ENCODE assay signal across 10 cellular contexts in genomic region chr12:69987453-69988102, GRCh38.
DNase-seq lines count a peak whose midpoint lies in the region; ATAC-seq and TF ChIP-seq lines count a peak whose summit lies in the region.
"Had no signal": no experiment of that assay in that cellular context is flagged by ENCODE, and none has a peak within 500 bp of the region (broad histone marks: within the 10 kb centered on the region; RNA-seq: fewer than 3 reads in every experiment).

No MANE protein-coding gene starts in this region.

- intact Hi-C loops in right cardiac atrium (cut with DNase I) (no loop called here), spleen (cut with DNase I; ENCODE audit: low total_unique reads) (no loop called here), dorsolateral prefrontal cortex (cut with DNase I) (no loop called here)

- no peaks in the 10 kb centered on the region for H3F3A ChIP-seq in neural progenitor cell (ENCODE audit: low read depth)

- H3K27me3 ChIP-seq in right cardiac atrium (ENCODE audit: control insufficient read depth, insufficient read depth): no peaks in the 10 kb centered on the region
- no peaks in the 10 kb centered on the region for H3K27me3 ChIP-seq in spleen (replicated peaks in 1 of 7)
- no peaks in the 10 kb centered on the region for H3K27me3 ChIP-seq in neural progenitor cell
- no peaks in the 10 kb centered on the region for H3K27me3 ChIP-seq in dorsolateral prefrontal cortex

- H3K4me1 ChIP-seq in right cardiac atrium (ENCODE audit: control insufficient read depth, insufficient read depth, low read length) (peaks cover 7% of the 10 kb centered on the region), spleen (peaks cover 0 to 15% (median 0%) of the 10 kb centered on the region in 6 donors), neural progenitor cell (no peaks in the 10 kb centered on the region)

- no peak overlapping the region for H3K4me3 Mint-ChIP-seq in neural progenitor cell
- H3K4me3 Mint-ChIP-seq: activated naive CD4-positive, alpha-beta T cell treated with anti-CD3 and anti-CD28 coated beads, Interleukin-2, amount 10 ng/mL, durations not matched to agents 7 days and 5 days had no signal

- H3K36me3 ChIP-seq in spleen: no peaks in the 10 kb centered on the region
- no peaks in the 10 kb centered on the region for H3K36me3 ChIP-seq in neural progenitor cell

- H3K9me3 ChIP-seq in right cardiac atrium (ENCODE audit: control insufficient read depth, low read length) (no peaks in the 10 kb centered on the region), spleen (no peaks in the 10 kb centered on the region), neural progenitor cell (ENCODE audit: low read depth) (no peaks in the 10 kb centered on the region)

- no peaks in the 10 kb centered on the region for H3K36me3 Mint-ChIP-seq in neural progenitor cell
- H3K36me3 Mint-ChIP-seq: activated naive CD4-positive, alpha-beta T cell treated with anti-CD3 and anti-CD28 coated beads, Interleukin-2, amount 10 ng/mL, durations not matched to agents 7 days and 5 days had no signal

- H2AFZ ChIP-seq in neural progenitor cell (replicated peaks): no peak overlapping the region

- H3K9me3 Mint-ChIP-seq in neural progenitor cell: no peaks in the 10 kb centered on the region
- H3K9me3 Mint-ChIP-seq: activated naive CD4-positive, alpha-beta T cell treated with anti-CD3 and anti-CD28 coated beads, Interleukin-2, amount 10 ng/mL, durations not matched to agents 7 days and 5 days had no signal

- no peak overlapping the region for H3K4me3 ChIP-seq in right cardiac atrium (ENCODE audit: low read length)
- H3K4me3 ChIP-seq in spleen: no peak overlapping the region
- no peak overlapping the region for H3K4me3 ChIP-seq in neural progenitor cell
- peak overlapping the region in 1 of 59 donors; percentile 21 for H3K4me3 ChIP-seq in dorsolateral prefrontal cortex

- no peak overlapping the region for H3K4me2 ChIP-seq in neural progenitor cell

- H3K9ac ChIP-seq in neural progenitor cell: no peak overlapping the region

- DNase-seq in HK-2 (ENCODE audit: unreplicated experiment): peak; percentile 29
- DNase-seq in amniotic stem cell (lab: John Stamatoyannopoulos, UW): peak; percentile 88
- DNase-seq in right cardiac atrium: no peak
- DNase-seq in spleen: no peak
- no peak for DNase-seq in COLO668 (lab: John Stamatoyannopoulos, UW; ENCODE audit: unreplicated experiment)
- DNase-seq in neural progenitor cell (ENCODE audit: low spot score): no peak
- DNase-seq in dorsolateral prefrontal cortex: no peak
- DNase-seq: activated naive CD4-positive, alpha-beta T cell treated with anti-CD3 and anti-CD28 coated beads, Interleukin-2, amount 10 ng/mL, durations not matched to agents 7 days and 5 days had no signal

- no peaks in the 10 kb centered on the region for H4K20me1 ChIP-seq in neural progenitor cell (ENCODE audit: low read depth)

- no peaks in the 10 kb centered on the region for H3K79me2 ChIP-seq in neural progenitor cell (ENCODE audit: low read depth)

- H3K27me3 Mint-ChIP-seq in neural progenitor cell (ENCODE audit: insufficient read depth, low read depth): no peaks in the 10 kb centered on the region
- H3K27me3 Mint-ChIP-seq: activated naive CD4-positive, alpha-beta T cell treated with anti-CD3 and anti-CD28 coated beads, Interleukin-2, amount 10 ng/mL, durations not matched to agents 7 days and 5 days had no signal

- peak; percentile 88 to 93 for ATAC-seq in right cardiac atrium
- ATAC-seq in GM18502 (IDR thresholded peaks at IDR 0.05; ENCODE audit: poor library complexity, unreplicated experiment): no peak

- no peak overlapping the region for H3K27ac Mint-ChIP-seq in neural progenitor cell
- H3K27ac Mint-ChIP-seq: activated naive CD4-positive, alpha-beta T cell treated with anti-CD3 and anti-CD28 coated beads, Interleukin-2, amount 10 ng/mL, durations not matched to agents 7 days and 5 days had no signal

- no peak for TF ChIP-seq CTCF in spleen (IDR thresholded peaks at IDR 0.05 in 8 of 11, conservative IDR thresholded peaks at IDR 0.05 in 3 of 11)
- no peak for TF ChIP-seq CTCF in neural progenitor cell (IDR thresholded peaks at IDR 0.05)
- no peak for TF ChIP-seq CTCF in dorsolateral prefrontal cortex (IDR thresholded peaks at IDR 0.05 in 54 of 56, conservative IDR thresholded peaks at IDR 0.05 in 2 of 56; ENCODE audit: low read depth in 1 of 56, partially characterized antibody in 56 of 56)

- H3K27ac ChIP-seq in right cardiac atrium (ENCODE audit: low read length): no peak overlapping the region
- peak overlapping the region in 5 of 8 donors; percentile 7 to 49 (median 21) for H3K27ac ChIP-seq in spleen
- H3K27ac ChIP-seq in neural progenitor cell: no peak overlapping the region
- peak overlapping the region in 1 of 59 donors; percentile 35 for H3K27ac ChIP-seq in dorsolateral prefrontal cortex
- H3K27ac ChIP-seq: HL-60 had no signal

- peaks cover 6% of the 10 kb centered on the region for H3K4me1 Mint-ChIP-seq in neural progenitor cell
- H3K4me1 Mint-ChIP-seq: activated naive CD4-positive, alpha-beta T cell treated with anti-CD3 and anti-CD28 coated beads, Interleukin-2, amount 10 ng/mL, durations not matched to agents 7 days and 5 days had no signal

- 7% methylated on average over 2 of the region's 2 CpGs for WGBS in right cardiac atrium
- WGBS in spleen, 5 donors: 32 to 62% (median 37%) methylated on average over 2 of the region's 2 CpGs

- TF ChIP-seq POLR2A in spleen (IDR thresholded peaks at IDR 0.05): no peak

Comparison
In these comparisons a context has a peak if more than half of its experiments do, and no peak if none do; other contexts are left out.
1. DNase-seq: peak in HK-2 (single experiment) and amniotic stem cell (single experiment); none in right cardiac atrium (0 of 3), spleen (single experiment), COLO668 (single experiment), neural progenitor cell (single experiment) and dorsolateral prefrontal cortex (0 of 10).
2. H3K27ac ChIP-seq: peak in spleen (5 of 8); none in right cardiac atrium (single experiment) and neural progenitor cell (single experiment).